ENCODE assay signal across 8 cellular contexts in genomic region chr10:114042895-114043531, GRCh38. TPM values are rescaled to one million over a fixed set of nuclear protein-coding genes. Genes with fewer than 3 reads are reported as not detected.
DNase-seq lines count a peak whose midpoint lies in the region; ATAC-seq and TF ChIP-seq lines count a peak whose summit lies in the region.

No MANE protein-coding gene starts in this region.

- H3K27me3 ChIP-seq in Loucy (ENCODE audit: insufficient read depth, low read length, poor library complexity, severe bottlenecking), result no peaks in the 10 kb centered on the region
- no peaks in the 10 kb centered on the region for H3K27me3 ChIP-seq in right atrium auricular region

- peaks cover 8% of the 10 kb centered on the region; the same call in 1 of the 2 replicates for H3F3A ChIP-seq in Loucy (ENCODE audit: low read depth)

- DNase-seq in Caki2 (ENCODE audit: low read depth), result peak; percentile 27
- no peak for DNase-seq in right atrium auricular region (ENCODE audit: low spot score)
- DNase-seq in posterior vena cava (ENCODE audit: low spot score), result peak; percentile 79
- no peak for DNase-seq in cerebellum (ENCODE audit: low spot score)
- DNase-seq in DMS79 (lab: John Stamatoyannopoulos, UW), result no peak

- H3K27ac Mint-ChIP-seq in activated T-helper 17 cell treated with anti-CD3 and anti-CD28 coated beads, Interleukin-2, amount 50 U/mL, for 72 hours, result no peak overlapping the region

- no peaks in the 10 kb centered on the region for H3K9me2 ChIP-seq in Loucy (replicated peaks; ENCODE audit: low read depth, low read length)

- in situ Hi-C loops in Caki2 (cut with HindIII; ENCODE audit: low pct_unique_long_range_greater_than_20kb, low sequenced_read_pairs), result no loop called here

- peaks cover 36% of the 10 kb centered on the region for H3K4me1 ChIP-seq in Loucy (ENCODE audit: insufficient read depth, low read length, poor library complexity, severe bottlenecking)
- H3K4me1 ChIP-seq in right atrium auricular region, result peaks cover 0 to 9% of the 10 kb centered on the region in 2 donors

- H3K4me2 ChIP-seq in Loucy (ENCODE audit: low read depth, low read length, poor library complexity, severe bottlenecking), result peak overlapping the region; percentile 73

- intact Hi-C loops in posterior vena cava (cut with DNase I), result no loop called here

- no peaks in the 10 kb centered on the region for H3K9me3 Mint-ChIP-seq in activated T-helper 17 cell treated with anti-CD3 and anti-CD28 coated beads, Interleukin-2, amount 50 U/mL, for 72 hours

- H3K36me3 Mint-ChIP-seq in activated T-helper 17 cell treated with anti-CD3 and anti-CD28 coated beads, Interleukin-2, amount 50 U/mL, for 72 hours (ENCODE audit: low read depth), result no peaks in the 10 kb centered on the region

- H3K9me3 ChIP-seq in Loucy (ENCODE audit: insufficient read depth, low read depth, low read length) (no peaks in the 10 kb centered on the region), right atrium auricular region (no peaks in the 10 kb centered on the region)

- H3K4me3 Mint-ChIP-seq in activated T-helper 17 cell treated with anti-CD3 and anti-CD28 coated beads, Interleukin-2, amount 50 U/mL, for 72 hours, result peak overlapping the region; percentile 57

- no peaks in the 10 kb centered on the region for H4K20me1 ChIP-seq in Loucy (ENCODE audit: insufficient read depth, low read length, poor library complexity, severe bottlenecking)

- TF ChIP-seq CTCF in Loucy (conservative IDR thresholded peaks at IDR 0.05; ENCODE audit: low read length) (no peak), right atrium auricular region (IDR thresholded peaks at IDR 0.05) (no peak)

- no peaks in the 10 kb centered on the region for H3K36me3 ChIP-seq in Loucy (ENCODE audit: insufficient read depth, low read length)
- no peaks in the 10 kb centered on the region for H3K36me3 ChIP-seq in right atrium auricular region

- ATAC-seq in GM19452 (IDR thresholded peaks at IDR 0.05; ENCODE audit: unreplicated experiment), result peak; percentile 47
- ATAC-seq in activated T-helper 17 cell treated with anti-CD3 and anti-CD28 coated beads, Interleukin-2, amount 50 U/mL, for 72 hours (replicated peaks), result no peak

- peaks cover 56% of the 10 kb centered on the region for H3K27me3 Mint-ChIP-seq in activated T-helper 17 cell treated with anti-CD3 and anti-CD28 coated beads, Interleukin-2, amount 50 U/mL, for 72 hours

- H3K4me3 ChIP-seq in Loucy (ENCODE audit: low read length, poor library complexity, severe bottlenecking) (peak overlapping the region; percentile 83), right atrium auricular region (peak overlapping the region; percentile 61 to 69)

- peak overlapping the region; percentile 20; the same call in 1 of the 2 replicates for H2AFZ ChIP-seq in Loucy (ENCODE audit: low read length)

- peak overlapping the region; percentile 93 to 96 for H3K27ac ChIP-seq in right atrium auricular region

- peaks cover 9% of the 10 kb centered on the region for H3K4me1 Mint-ChIP-seq in activated T-helper 17 cell treated with anti-CD3 and anti-CD28 coated beads, Interleukin-2, amount 50 U/mL, for 72 hours

- peak overlapping the region; percentile 92 for H3K9ac ChIP-seq in Loucy (ENCODE audit: low read depth, low read length, poor library complexity, severe bottlenecking)

- peaks cover 32% of the 10 kb centered on the region for H3K79me2 ChIP-seq in Loucy (ENCODE audit: insufficient read depth, low read length)

RNA-seq across cellular contexts. Expression of gene ADRB1, which starts 0.7 kb away (rescaled TPM):
- 0.30 TPM in 1 of 2 replicates, not detected in the other for total RNA-seq in Caki2 (2014; rRNA removed; shearing (Covaris generic); ENCODE audit: low replicate concordance)
- not detected for total RNA-seq in activated T-helper 17 cell treated with anti-CD3 and anti-CD28 coated beads, Interleukin-2, amount 50 U/mL, for 72 hours
- total RNA-seq in right atrium auricular region (10 to 100 TPM; 32.8 to 49.8 TPM), posterior vena cava (under 1 TPM; 0.14 to 0.32 TPM), cerebellum (1.6 TPM)

Comparison
In these comparisons a context has a peak if more than half of its experiments do, and no peak if none do; other contexts are left out.
1. DNase-seq: peak in Caki2 (single experiment) and posterior vena cava (single experiment); none in right atrium auricular region (single experiment), cerebellum (single experiment) and DMS79 (single experiment).
2. RNA of gene ADRB1, which starts 0.7 kb away (total RNA-seq): 32.8 to 49.8 TPM in right atrium auricular region; 1.6 TPM in cerebellum (single experiment), 0.14 to 0.32 TPM in posterior vena cava, 0.30 TPM in Caki2 and not detected in activated T-helper 17 cell treated with anti-CD3 and anti-CD28 coated beads, Interleukin-2, amount 50 U/mL, for 72 hours; every median in the first group is over 10 times any median in the second.